10 cellular contexts compared by ENCODE assay signal in genomic region chr12:7640123-7640995, GRCh38. TPM values are rescaled to one million over a fixed set of nuclear protein-coding genes. Genes with fewer than 3 reads are reported as not detected.
DNase-seq lines count a peak whose midpoint lies in the region; ATAC-seq and TF ChIP-seq lines count a peak whose summit lies in the region.
"Not testable (repeated sequence)": the region's sequence is repeated elsewhere in the genome, so short reads cannot be mapped to it uniquely, and the experiment has no call there.
"Had no signal": no experiment of that assay in that cellular context is flagged by ENCODE, and none has a peak within 500 bp of the region (broad histone marks: within the 10 kb centered on the region; RNA-seq: fewer than 3 reads in every experiment).

No MANE protein-coding gene starts in this region.

- POLR2A ChIA-PET in CD4-positive, alpha-beta T cell (lab: Charles Lee), result interaction anchor here (1.2 kb wide), 1 partner anchor 622 kb away, joined by 4 read pairs; no protein-coding TSS in a partner anchor
- POLR2A ChIA-PET in SK-N-SH (lab: Yijun Ruan, JAX), result not testable (repeated sequence)
- POLR2A ChIA-PET in activated CD8-positive, alpha-beta T cell treated with anti-CD3 and anti-CD28 coated beads for 36 hours (lab: Charles Lee), result interaction anchor here (0.7 to 1.2 kb wide), 2 partner anchors 58 to 164 kb away, joined by 3 read pairs; no protein-coding TSS in a partner anchor

- not testable (repeated sequence) for TF ChIP-seq EP300 in SK-N-SH (IDR thresholded peaks at IDR 0.05; ENCODE audit: borderline replicate concordance in 1 of 2, low read depth in 1 of 2, low read length in 1 of 2)

- H3K27ac ChIP-seq in CD4-positive, alpha-beta T cell (ENCODE audit: low read depth, low read length), result peak overlapping the region; percentile 50
- not testable (repeated sequence) for H3K27ac ChIP-seq in SK-N-SH (ENCODE audit: low read depth in 2 of 2, low read length in 1 of 2)

- H3K27me3 ChIP-seq in CD4-positive, alpha-beta T cell (ENCODE audit: control insufficient read depth, insufficient read depth, low read length), result not testable (repeated sequence)
- H3K27me3 ChIP-seq in SK-N-SH (ENCODE audit: insufficient read depth), result peaks cover 67% of the 10 kb centered on the region

- peak overlapping the region; percentile 56; the same call in 1 of the 2 replicates for H2AFZ ChIP-seq in SK-N-SH (ENCODE audit: low read depth)

- H3K4me1 ChIP-seq in SK-N-SH (ENCODE audit: control insufficient read depth in 1 of 2, insufficient read depth in 2 of 2, low read depth in 1 of 2, low read length in 1 of 2), result not testable (repeated sequence)

- CTCF ChIA-PET in CD4-positive, alpha-beta T cell (lab: Charles Lee), result not testable (repeated sequence)
- CTCF ChIA-PET in SK-N-SH (lab: Yijun Ruan, JAX), result interaction anchor here (0.9 to 4.4 kb wide), 4 partner anchors 11 to 695 kb away, joined by 3 to 16 read pairs (median 5); no protein-coding TSS in a partner anchor
- CTCF ChIA-PET in activated CD8-positive, alpha-beta T cell treated with anti-CD3 and anti-CD28 coated beads for 36 hours (lab: Charles Lee), result interaction anchor here (0.9 to 5.2 kb wide), 14 partner anchors 9 to 420 kb away, joined by 3 to 52 read pairs (median 4); no protein-coding TSS in a partner anchor

- 55% methylated on average over 23 of the region's 40 CpGs for WGBS in SK-N-SH (ENCODE audit: low lambda C conversion rate)

- peak; percentile 35 to 61 (median 50) for DNase-seq in CD4-positive, alpha-beta T cell
- DNase-seq in SK-N-SH; memory B cell (ENCODE audit: low spot score in 2 of 2): not testable (repeated sequence)
- DNase-seq in activated CD8-positive, alpha-beta T cell treated with anti-CD3 and anti-CD28 coated beads for 36 hours, result peak; percentile 68
- DNase-seq in activated naive CD4-positive, alpha-beta T cell treated with Interleukin-2 at 50 U/mL for 16 hours, result peak; percentile 63
- DNase-seq in effector memory CD8-positive, alpha-beta T cell, result peak; percentile 43 to 54 (median 44)
- DNase-seq in stimulated activated CD4-positive, alpha-beta T cell treated with anti-CD3 and anti-CD28 coated beads, Interleukin-1b, Interleukin-23, amount 100 ng/mL, for 4 hours (ENCODE audit: low read depth in 2 of 2), result peak; percentile 16 to 27

- not testable (repeated sequence) for H3F3A ChIP-seq in SK-N-SH (replicated peaks; ENCODE audit: insufficient read depth)

- peaks cover 25% of the 10 kb centered on the region for H3K4me1 Mint-ChIP-seq in CD4-positive, alpha-beta T cell (ENCODE audit: low read depth)
- peaks cover 29% of the 10 kb centered on the region for H3K4me1 Mint-ChIP-seq in activated CD8-positive, alpha-beta T cell treated with anti-CD3 and anti-CD28 coated beads for 36 hours (ENCODE audit: low read depth)
- peaks cover 18 to 24% of the 10 kb centered on the region in 2 donors for H3K4me1 Mint-ChIP-seq in effector memory CD8-positive, alpha-beta T cell (ENCODE audit: low read depth in 2 of 2)
- H3K4me1 Mint-ChIP-seq in memory B cell, result not testable (repeated sequence)
- H3K4me1 Mint-ChIP-seq in stimulated activated naive CD8-positive, alpha-beta T cell treated with anti-CD3 and anti-CD28 coated beads, Interleukin-15, Interleukin-2, amounts not matched to agents 100 ng/mL and 50 ng/mL, for 24 hours (ENCODE audit: low read depth), result peaks cover 24% of the 10 kb centered on the region

- not testable (repeated sequence) for TF ChIP-seq RAD21 in SK-N-SH (IDR thresholded peaks at IDR 0.05; ENCODE audit: low read length)

- not testable (repeated sequence) for H4K20me1 ChIP-seq in SK-N-SH (ENCODE audit: insufficient read depth)

- H3K36me3 Mint-ChIP-seq in CD4-positive, alpha-beta T cell (ENCODE audit: low read depth); activated CD8-positive, alpha-beta T cell treated with anti-CD3 and anti-CD28 coated beads for 36 hours (ENCODE audit: low read depth); effector memory CD8-positive, alpha-beta T cell (ENCODE audit: insufficient read depth); memory B cell; stimulated activated naive CD8-positive, alpha-beta T cell treated with anti-CD3 and anti-CD28 coated beads, Interleukin-15, Interleukin-2, amounts not matched to agents 100 ng/mL and 50 ng/mL, for 24 hours (ENCODE audit: low read depth): not testable (repeated sequence)

- TF ChIP-seq CTCF in CD4-positive, alpha-beta T cell (IDR thresholded peaks at IDR 0.05); SK-N-SH (IDR thresholded peaks at IDR 0.05); activated CD8-positive, alpha-beta T cell treated with anti-CD3 and anti-CD28 coated beads for 36 hours (IDR thresholded peaks at IDR 0.05): not testable (repeated sequence)

- intact Hi-C loops in CD4-positive, alpha-beta T cell (cut with DNase I, micrococcal nuclease); activated CD8-positive, alpha-beta T cell treated with anti-CD3 and anti-CD28 coated beads for 36 hours (cut with micrococcal nuclease): not testable (repeated sequence)

- not testable (repeated sequence) for H3K27me3 Mint-ChIP-seq in CD4-positive, alpha-beta T cell; activated CD8-positive, alpha-beta T cell treated with anti-CD3 and anti-CD28 coated beads for 36 hours; effector memory CD8-positive, alpha-beta T cell; stimulated activated naive CD8-positive, alpha-beta T cell treated with anti-CD3 and anti-CD28 coated beads, Interleukin-15, Interleukin-2, amounts not matched to agents 100 ng/mL and 50 ng/mL, for 24 hours
- H3K27me3 Mint-ChIP-seq in memory B cell, result peaks cover 10% of the 10 kb centered on the region

- not testable (repeated sequence) for H3K9me3 ChIP-seq in CD4-positive, alpha-beta T cell (ENCODE audit: control insufficient read depth, low read length); SK-N-SH

- H3K79me2 ChIP-seq in SK-N-SH (ENCODE audit: insufficient read depth), result not testable (repeated sequence)

- not testable (repeated sequence) for H3K9me3 Mint-ChIP-seq in CD4-positive, alpha-beta T cell; activated CD8-positive, alpha-beta T cell treated with anti-CD3 and anti-CD28 coated beads for 36 hours; effector memory CD8-positive, alpha-beta T cell; memory B cell; stimulated activated naive CD8-positive, alpha-beta T cell treated with anti-CD3 and anti-CD28 coated beads, Interleukin-15, Interleukin-2, amounts not matched to agents 100 ng/mL and 50 ng/mL, for 24 hours

- not testable (repeated sequence) for H3K36me3 ChIP-seq in SK-N-SH (replicated peaks in 1 of 2; ENCODE audit: control insufficient read depth in 1 of 2, insufficient read depth in 2 of 2, low read length in 1 of 2)

- H3K4me2 ChIP-seq in SK-N-SH, result not testable (repeated sequence)

- H3K9ac ChIP-seq in SK-N-SH, result not testable (repeated sequence)

- H3K4me3 Mint-ChIP-seq in CD4-positive, alpha-beta T cell, result peak overlapping the region; percentile 87
- peak overlapping the region; percentile 68 for H3K4me3 Mint-ChIP-seq in activated CD8-positive, alpha-beta T cell treated with anti-CD3 and anti-CD28 coated beads for 36 hours
- peak overlapping the region; percentile 78 to 84 for H3K4me3 Mint-ChIP-seq in effector memory CD8-positive, alpha-beta T cell
- peak overlapping the region; percentile 78 for H3K4me3 Mint-ChIP-seq in memory B cell
- peak overlapping the region; percentile 70 for H3K4me3 Mint-ChIP-seq in stimulated activated naive CD8-positive, alpha-beta T cell treated with anti-CD3 and anti-CD28 coated beads, Interleukin-15, Interleukin-2, amounts not matched to agents 100 ng/mL and 50 ng/mL, for 24 hours

- H3K9me2 ChIP-seq in SK-N-SH, result not testable (repeated sequence)

- peak overlapping the region; percentile 79 for H3K27ac Mint-ChIP-seq in CD4-positive, alpha-beta T cell
- peak overlapping the region; percentile 89 for H3K27ac Mint-ChIP-seq in activated CD8-positive, alpha-beta T cell treated with anti-CD3 and anti-CD28 coated beads for 36 hours
- peak overlapping the region; percentile 88 to 95 for H3K27ac Mint-ChIP-seq in effector memory CD8-positive, alpha-beta T cell
- H3K27ac Mint-ChIP-seq in memory B cell, result not testable (repeated sequence)
- peak overlapping the region; percentile 75 for H3K27ac Mint-ChIP-seq in stimulated activated naive CD8-positive, alpha-beta T cell treated with anti-CD3 and anti-CD28 coated beads, Interleukin-15, Interleukin-2, amounts not matched to agents 100 ng/mL and 50 ng/mL, for 24 hours

- peak overlapping the region; percentile 12 to 26; a peak in 2 of 4 replicates for H3K4me3 ChIP-seq in SK-N-SH (ENCODE audit: low read depth in 2 of 2, low read length in 1 of 2)

- peak; percentile 50 for ATAC-seq in CD4-positive, alpha-beta T cell (ENCODE audit: poor library complexity)
- peak; percentile 57 for ATAC-seq in activated CD8-positive, alpha-beta T cell treated with anti-CD3 and anti-CD28 coated beads for 36 hours
- peak; percentile 39 for ATAC-seq in effector memory CD8-positive, alpha-beta T cell (replicated peaks)
- peak; percentile 16 for ATAC-seq in memory B cell (ENCODE audit: low read depth)

RNA-seq across cellular contexts. Expression of gene APOBEC1, which starts 25.3 kb away (rescaled TPM):
- not detected for total RNA-seq in CD4-positive, alpha-beta T cell
- polyA plus RNA-seq in SK-N-SH (2012; rRNA removed), result not detected in 2 replicates
- not detected in 2 replicates for polyA plus RNA-seq in SK-N-SH (2012; cell fraction: cytosol; rRNA removed)
- polyA plus RNA-seq in SK-N-SH (2012; cell fraction: nucleus; rRNA removed), result not detected in 2 replicates
- not detected for total RNA-seq in activated CD8-positive, alpha-beta T cell treated with anti-CD3 and anti-CD28 coated beads for 36 hours
- total RNA-seq: mesenteric fat pad had no signal

RNA-seq across cellular contexts. Expression of gene GDF3, which starts 55.2 kb away (rescaled TPM):
- total RNA-seq in CD4-positive, alpha-beta T cell, result not detected
- not detected in 2 replicates for polyA plus RNA-seq in SK-N-SH (2012; rRNA removed)
- polyA plus RNA-seq in SK-N-SH (2012; cell fraction: cytosol; rRNA removed), result not detected in 2 replicates
- not detected in 2 replicates for polyA plus RNA-seq in SK-N-SH (2012; cell fraction: nucleus; rRNA removed)
- not detected for total RNA-seq in activated CD8-positive, alpha-beta T cell treated with anti-CD3 and anti-CD28 coated beads for 36 hours
- total RNA-seq: hepatocyte had no signal
